9 cellular contexts compared by ENCODE assay signal in the genomic region with DNA sequence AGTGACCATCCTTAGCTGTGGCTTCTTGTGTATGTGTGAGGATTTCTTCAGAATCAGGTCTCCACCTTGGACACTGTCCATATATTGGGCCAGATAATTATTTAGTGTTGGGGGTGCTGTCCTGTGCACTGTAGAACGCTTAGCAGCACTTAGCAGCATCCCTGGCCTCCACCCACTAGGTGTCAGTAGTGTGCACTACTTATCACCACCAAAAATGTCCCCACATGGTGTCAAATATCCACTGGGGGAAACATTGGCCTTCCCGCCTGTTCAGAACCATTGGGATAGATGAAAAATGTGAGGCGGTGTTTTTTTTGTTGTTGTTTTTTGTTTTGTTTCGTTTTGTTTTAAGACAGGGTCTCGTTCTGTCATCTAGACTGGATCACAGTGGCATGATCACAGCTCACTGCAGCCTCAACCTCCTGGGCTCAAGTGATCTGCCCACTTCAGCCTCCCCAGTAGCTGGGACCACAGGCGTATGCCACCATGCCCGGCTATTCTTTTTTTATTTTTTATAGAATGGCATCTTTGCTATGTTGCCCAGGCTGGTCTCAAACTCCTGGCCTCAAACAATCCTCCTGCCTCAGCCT.
DNase-seq lines count a peak whose midpoint lies in the region; ATAC-seq, FAIRE-seq and TF ChIP-seq lines count a peak whose summit lies in the region.
"Had no signal": no experiment of that assay in that cellular context is flagged by ENCODE, and none has a peak within 500 bp of the region (broad histone marks: within the 10 kb centered on the region; RNA-seq: fewer than 3 reads in every experiment).

No MANE protein-coding gene starts in this region.

- H3K4me1 Mint-ChIP-seq in naive thymus-derived CD8-positive, alpha-beta T cell, result peaks cover 3 to 7% (median 5%) of the 10 kb centered on the region in 4 donors
- no peaks in the 10 kb centered on the region for H3K4me1 Mint-ChIP-seq in mesothelial cell of epicardium

- H3K27ac Mint-ChIP-seq in naive thymus-derived CD8-positive, alpha-beta T cell, result no peak overlapping the region
- no peak overlapping the region for H3K27ac Mint-ChIP-seq in mesothelial cell of epicardium

- no peak overlapping the region for H3K4me3 ChIP-seq in HAP-1
- H3K4me3 ChIP-seq in bronchial epithelial cell (ENCODE audit: low read depth, low read length), result no peak overlapping the region

- H3K9me3 ChIP-seq in HAP-1, result no peaks in the 10 kb centered on the region

- FAIRE-seq in bronchial epithelial cell (lab: Jason Lieb, UNC), result no peak
- FAIRE-seq: A204.1 had no signal

- H3K4me3 Mint-ChIP-seq in naive thymus-derived CD8-positive, alpha-beta T cell, result no peak overlapping the region
- no peak overlapping the region for H3K4me3 Mint-ChIP-seq in mesothelial cell of epicardium

- H3K27me3 Mint-ChIP-seq in naive thymus-derived CD8-positive, alpha-beta T cell, result peaks cover 7 to 21% (median 13%) of the 10 kb centered on the region in 5 donors
- no peaks in the 10 kb centered on the region for H3K27me3 Mint-ChIP-seq in mesothelial cell of epicardium (ENCODE audit: low read depth)

- in situ Hi-C loops in HAP-1 (cut with MboI; ENCODE audit: low sequenced_read_pairs), result no loop called here

- H3K36me3 Mint-ChIP-seq in naive thymus-derived CD8-positive, alpha-beta T cell, result no peaks in the 10 kb centered on the region
- H3K36me3 Mint-ChIP-seq in mesothelial cell of epicardium, result no peaks in the 10 kb centered on the region

- POLR2A ChIA-PET in naive thymus-derived CD8-positive, alpha-beta T cell (lab: Charles Lee), result no interaction called here

- TF ChIP-seq CTCF in bronchial epithelial cell (IDR thresholded peaks at IDR 0.05; ENCODE audit: insufficient read depth, low read length, severe bottlenecking) (peak; percentile 26), mesothelial cell of epicardium (IDR thresholded peaks at IDR 0.05; ENCODE audit: unreplicated experiment) (no peak)

- peak; percentile 66 for DNase-seq in DMS 273 (lab: John Stamatoyannopoulos, UW; ENCODE audit: unreplicated experiment)
- no peak for DNase-seq in DMS 273 treated with DMSO at 0.1 percent for 48 hours (lab: John Stamatoyannopoulos, UW)
- peak; percentile 16 to 60 for DNase-seq in HAP-1 (ENCODE audit: low spot score in 2 of 2)
- peak; percentile 28 for DNase-seq in NCI-H1694 treated with DMSO at 0.1 percent for 48 hours (lab: John Stamatoyannopoulos, UW)
- DNase-seq in bronchial epithelial cell (ENCODE audit: low read depth), result no peak
- DNase-seq in stimulated activated CD4-positive, alpha-beta T cell treated with anti-CD3 and anti-CD28 coated beads, Interleukin-4, amount 100 ng/mL, for 24 hours, result peak; percentile 45
- no peak for DNase-seq in naive thymus-derived CD8-positive, alpha-beta T cell
- no peak for DNase-seq in mesothelial cell of epicardium (ENCODE audit: low spot score in 2 of 2, unreplicated experiment in 2 of 2)

- ATAC-seq in naive thymus-derived CD8-positive, alpha-beta T cell, result no peak

- H3K27me3 ChIP-seq in HAP-1 (ENCODE audit: low read depth) (no peaks in the 10 kb centered on the region), bronchial epithelial cell (ENCODE audit: control insufficient read depth, insufficient read depth, low read length) (no peaks in the 10 kb centered on the region)

- H3K36me3 ChIP-seq in HAP-1 (replicated peaks), result no peaks in the 10 kb centered on the region
- H3K36me3 ChIP-seq in bronchial epithelial cell (ENCODE audit: control insufficient read depth, insufficient read depth, low read length), result no peaks in the 10 kb centered on the region

- peaks cover 0 to 2% (median 0%) of the 10 kb centered on the region in 9 donors for H3K9me3 Mint-ChIP-seq in naive thymus-derived CD8-positive, alpha-beta T cell
- peaks cover 15% of the 10 kb centered on the region for H3K9me3 Mint-ChIP-seq in mesothelial cell of epicardium

- H3K4me1 ChIP-seq in HAP-1, result no peaks in the 10 kb centered on the region

Comparison
In these comparisons a context has a peak if more than half of its experiments do, and no peak if none do; other contexts are left out.
1. DNase-seq: peak in DMS 273 (single experiment), HAP-1 (2 of 2), NCI-H1694 treated with DMSO at 0.1 percent for 48 hours (single experiment) and stimulated activated CD4-positive, alpha-beta T cell treated with anti-CD3 and anti-CD28 coated beads, Interleukin-4, amount 100 ng/mL, for 24 hours (single experiment); none in DMS 273 treated with DMSO at 0.1 percent for 48 hours (single experiment), bronchial epithelial cell (single experiment), naive thymus-derived CD8-positive, alpha-beta T cell (0 of 10) and mesothelial cell of epicardium (0 of 2).